Comparison of ENCODE assay signal across 1 cellular context in the genomic region with DNA sequence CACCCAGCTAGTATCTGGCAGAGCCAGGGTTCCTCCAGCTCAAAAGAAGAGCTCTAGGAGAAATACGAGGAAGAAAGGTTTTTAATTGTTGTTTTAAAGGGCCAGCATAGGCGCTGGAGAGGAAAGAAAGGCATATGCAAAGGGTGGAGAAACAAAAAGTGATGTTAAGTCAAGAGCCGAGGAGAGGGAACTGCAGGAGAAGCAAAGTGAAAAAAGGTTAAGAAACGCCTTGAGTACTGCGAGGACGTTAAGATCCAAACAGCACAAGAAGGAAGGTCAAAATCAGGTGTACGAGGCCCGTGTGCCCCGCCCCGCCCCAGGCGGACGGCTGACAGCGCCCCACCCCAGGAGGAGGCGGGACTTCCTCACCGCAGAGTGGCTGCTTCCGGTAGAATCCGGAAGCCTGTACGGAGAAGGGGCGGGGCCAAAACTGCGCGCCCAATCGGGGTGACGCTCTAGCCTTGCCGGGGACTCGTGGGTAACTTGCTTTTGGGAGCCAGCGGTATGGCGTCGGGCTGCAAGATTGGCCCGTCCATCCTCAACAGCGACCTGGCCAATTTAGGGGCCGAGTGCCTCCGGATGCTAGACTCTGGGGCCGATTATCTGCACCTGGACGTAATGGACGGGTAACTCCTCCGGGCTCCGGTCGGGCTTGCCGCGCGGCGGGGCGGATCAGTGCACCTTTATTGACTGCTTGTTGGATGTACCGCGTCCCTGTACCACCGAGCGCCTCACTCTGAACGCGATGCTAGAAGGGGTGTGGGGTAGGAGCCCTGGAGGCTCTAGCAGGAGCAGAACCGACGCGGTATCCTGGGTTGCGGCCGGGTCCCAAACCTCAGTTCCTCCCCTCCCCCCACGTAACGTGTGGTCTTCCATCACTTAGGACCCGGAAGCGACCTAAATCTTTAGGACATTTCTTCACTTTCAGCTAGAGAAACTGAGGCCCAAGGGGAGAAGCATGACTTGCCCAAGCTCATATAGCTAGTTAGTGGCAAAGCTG.
TF ChIP-seq lines count a peak whose summit lies in the region.

A gene (plus strand): TSS at position 481 of the 1,000 bp plus-strand sequence. CDS start 24 bp downstream, at position 505.

TF ChIP-seq in HepG2, 621 proteins besides CTCF, POLR2A, EP300 and RAD21 (continued from another document and continues in another):
- TF ChIP-seq, protein P1, sequence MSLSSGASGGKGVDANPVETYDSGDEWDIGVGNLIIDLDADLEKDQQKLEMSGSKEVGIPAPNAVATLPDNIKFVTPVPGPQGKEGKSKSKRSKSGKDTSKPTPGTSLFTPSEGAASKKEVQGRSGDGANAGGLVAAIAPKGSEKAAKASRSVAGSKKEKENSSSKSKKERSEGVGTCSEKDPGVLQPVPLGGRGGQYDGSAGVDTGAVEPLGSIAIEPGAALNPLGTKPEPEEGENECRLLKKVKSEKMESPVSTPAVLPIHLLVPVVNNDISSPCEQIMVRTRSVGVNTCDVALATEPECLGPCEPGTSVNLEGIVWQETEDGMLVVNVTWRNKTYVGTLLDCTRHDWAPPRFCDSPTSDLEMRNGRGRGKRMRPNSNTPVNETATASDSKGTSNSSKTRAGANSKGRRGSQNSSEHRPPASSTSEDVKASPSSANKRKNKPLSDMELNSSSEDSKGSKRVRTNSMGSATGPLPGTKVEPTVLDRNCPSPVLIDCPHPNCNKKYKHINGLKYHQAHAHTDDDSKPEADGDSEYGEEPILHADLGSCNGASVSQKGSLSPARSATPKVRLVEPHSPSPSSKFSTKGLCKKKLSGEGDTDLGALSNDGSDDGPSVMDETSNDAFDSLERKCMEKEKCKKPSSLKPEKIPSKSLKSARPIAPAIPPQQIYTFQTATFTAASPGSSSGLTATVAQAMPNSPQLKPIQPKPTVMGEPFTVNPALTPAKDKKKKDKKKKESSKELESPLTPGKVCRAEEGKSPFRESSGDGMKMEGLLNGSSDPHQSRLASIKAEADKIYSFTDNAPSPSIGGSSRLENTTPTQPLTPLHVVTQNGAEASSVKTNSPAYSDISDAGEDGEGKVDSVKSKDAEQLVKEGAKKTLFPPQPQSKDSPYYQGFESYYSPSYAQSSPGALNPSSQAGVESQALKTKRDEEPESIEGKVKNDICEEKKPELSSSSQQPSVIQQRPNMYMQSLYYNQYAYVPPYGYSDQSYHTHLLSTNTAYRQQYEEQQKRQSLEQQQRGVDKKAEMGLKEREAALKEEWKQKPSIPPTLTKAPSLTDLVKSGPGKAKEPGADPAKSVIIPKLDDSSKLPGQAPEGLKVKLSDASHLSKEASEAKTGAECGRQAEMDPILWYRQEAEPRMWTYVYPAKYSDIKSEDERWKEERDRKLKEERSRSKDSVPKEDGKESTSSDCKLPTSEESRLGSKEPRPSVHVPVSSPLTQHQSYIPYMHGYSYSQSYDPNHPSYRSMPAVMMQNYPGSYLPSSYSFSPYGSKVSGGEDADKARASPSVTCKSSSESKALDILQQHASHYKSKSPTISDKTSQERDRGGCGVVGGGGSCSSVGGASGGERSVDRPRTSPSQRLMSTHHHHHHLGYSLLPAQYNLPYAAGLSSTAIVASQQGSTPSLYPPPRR (CRISPR knock-in tag; IDR thresholded peaks at IDR 0.05; ENCODE audit: borderline replicate concordance) = no peak
- TF ChIP-seq, protein P2, sequence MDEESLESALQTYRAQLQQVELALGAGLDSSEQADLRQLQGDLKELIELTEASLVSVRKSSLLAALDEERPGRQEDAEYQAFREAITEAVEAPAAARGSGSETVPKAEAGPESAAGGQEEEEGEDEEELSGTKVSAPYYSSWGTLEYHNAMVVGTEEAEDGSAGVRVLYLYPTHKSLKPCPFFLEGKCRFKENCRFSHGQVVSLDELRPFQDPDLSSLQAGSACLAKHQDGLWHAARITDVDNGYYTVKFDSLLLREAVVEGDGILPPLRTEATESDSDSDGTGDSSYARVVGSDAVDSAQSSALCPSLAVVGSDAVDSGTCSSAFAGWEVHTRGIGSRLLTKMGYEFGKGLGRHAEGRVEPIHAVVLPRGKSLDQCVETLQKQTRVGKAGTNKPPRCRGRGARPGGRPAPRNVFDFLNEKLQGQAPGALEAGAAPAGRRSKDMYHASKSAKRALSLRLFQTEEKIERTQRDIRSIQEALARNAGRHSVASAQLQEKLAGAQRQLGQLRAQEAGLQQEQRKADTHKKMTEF (CRISPR knock-in tag; IDR thresholded peaks at IDR 0.05) = peak; percentile 74; the same call in 1 of the 2 replicates
- TF ChIP-seq GTF2F1 (IDR thresholded peaks at IDR 0.05; ENCODE audit: low read length) = no peak
- TF ChIP-seq, protein P3, sequence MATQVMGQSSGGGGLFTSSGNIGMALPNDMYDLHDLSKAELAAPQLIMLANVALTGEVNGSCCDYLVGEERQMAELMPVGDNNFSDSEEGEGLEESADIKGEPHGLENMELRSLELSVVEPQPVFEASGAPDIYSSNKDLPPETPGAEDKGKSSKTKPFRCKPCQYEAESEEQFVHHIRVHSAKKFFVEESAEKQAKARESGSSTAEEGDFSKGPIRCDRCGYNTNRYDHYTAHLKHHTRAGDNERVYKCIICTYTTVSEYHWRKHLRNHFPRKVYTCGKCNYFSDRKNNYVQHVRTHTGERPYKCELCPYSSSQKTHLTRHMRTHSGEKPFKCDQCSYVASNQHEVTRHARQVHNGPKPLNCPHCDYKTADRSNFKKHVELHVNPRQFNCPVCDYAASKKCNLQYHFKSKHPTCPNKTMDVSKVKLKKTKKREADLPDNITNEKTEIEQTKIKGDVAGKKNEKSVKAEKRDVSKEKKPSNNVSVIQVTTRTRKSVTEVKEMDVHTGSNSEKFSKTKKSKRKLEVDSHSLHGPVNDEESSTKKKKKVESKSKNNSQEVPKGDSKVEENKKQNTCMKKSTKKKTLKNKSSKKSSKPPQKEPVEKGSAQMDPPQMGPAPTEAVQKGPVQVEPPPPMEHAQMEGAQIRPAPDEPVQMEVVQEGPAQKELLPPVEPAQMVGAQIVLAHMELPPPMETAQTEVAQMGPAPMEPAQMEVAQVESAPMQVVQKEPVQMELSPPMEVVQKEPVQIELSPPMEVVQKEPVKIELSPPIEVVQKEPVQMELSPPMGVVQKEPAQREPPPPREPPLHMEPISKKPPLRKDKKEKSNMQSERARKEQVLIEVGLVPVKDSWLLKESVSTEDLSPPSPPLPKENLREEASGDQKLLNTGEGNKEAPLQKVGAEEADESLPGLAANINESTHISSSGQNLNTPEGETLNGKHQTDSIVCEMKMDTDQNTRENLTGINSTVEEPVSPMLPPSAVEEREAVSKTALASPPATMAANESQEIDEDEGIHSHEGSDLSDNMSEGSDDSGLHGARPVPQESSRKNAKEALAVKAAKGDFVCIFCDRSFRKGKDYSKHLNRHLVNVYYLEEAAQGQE (IDR thresholded peaks at IDR 0.05; ENCODE audit: borderline replicate concordance in 1 of 2, low read depth in 1 of 2, low read length in 2 of 2) = peak in 1 of 2 experiments; percentile 38; a peak in 1 of 4 replicates
- TF ChIP-seq, protein P4, sequence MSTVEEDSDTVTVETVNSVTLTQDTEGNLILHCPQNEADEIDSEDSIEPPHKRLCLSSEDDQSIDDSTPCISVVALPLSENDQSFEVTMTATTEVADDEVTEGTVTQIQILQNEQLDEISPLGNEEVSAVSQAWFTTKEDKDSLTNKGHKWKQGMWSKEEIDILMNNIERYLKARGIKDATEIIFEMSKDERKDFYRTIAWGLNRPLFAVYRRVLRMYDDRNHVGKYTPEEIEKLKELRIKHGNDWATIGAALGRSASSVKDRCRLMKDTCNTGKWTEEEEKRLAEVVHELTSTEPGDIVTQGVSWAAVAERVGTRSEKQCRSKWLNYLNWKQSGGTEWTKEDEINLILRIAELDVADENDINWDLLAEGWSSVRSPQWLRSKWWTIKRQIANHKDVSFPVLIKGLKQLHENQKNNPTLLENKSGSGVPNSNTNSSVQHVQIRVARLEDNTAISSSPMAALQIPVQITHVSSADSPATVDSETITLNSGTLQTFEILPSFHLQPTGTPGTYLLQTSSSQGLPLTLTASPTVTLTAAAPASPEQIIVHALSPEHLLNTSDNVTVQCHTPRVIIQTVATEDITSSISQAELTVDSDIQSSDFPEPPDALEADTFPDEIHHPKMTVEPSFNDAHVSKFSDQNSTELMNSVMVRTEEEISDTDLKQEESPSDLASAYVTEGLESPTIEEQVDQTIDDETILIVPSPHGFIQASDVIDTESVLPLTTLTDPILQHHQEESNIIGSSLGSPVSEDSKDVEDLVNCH (CRISPR knock-in tag; IDR thresholded peaks at IDR 0.05) = no peak
- TF ChIP-seq, protein P5, sequence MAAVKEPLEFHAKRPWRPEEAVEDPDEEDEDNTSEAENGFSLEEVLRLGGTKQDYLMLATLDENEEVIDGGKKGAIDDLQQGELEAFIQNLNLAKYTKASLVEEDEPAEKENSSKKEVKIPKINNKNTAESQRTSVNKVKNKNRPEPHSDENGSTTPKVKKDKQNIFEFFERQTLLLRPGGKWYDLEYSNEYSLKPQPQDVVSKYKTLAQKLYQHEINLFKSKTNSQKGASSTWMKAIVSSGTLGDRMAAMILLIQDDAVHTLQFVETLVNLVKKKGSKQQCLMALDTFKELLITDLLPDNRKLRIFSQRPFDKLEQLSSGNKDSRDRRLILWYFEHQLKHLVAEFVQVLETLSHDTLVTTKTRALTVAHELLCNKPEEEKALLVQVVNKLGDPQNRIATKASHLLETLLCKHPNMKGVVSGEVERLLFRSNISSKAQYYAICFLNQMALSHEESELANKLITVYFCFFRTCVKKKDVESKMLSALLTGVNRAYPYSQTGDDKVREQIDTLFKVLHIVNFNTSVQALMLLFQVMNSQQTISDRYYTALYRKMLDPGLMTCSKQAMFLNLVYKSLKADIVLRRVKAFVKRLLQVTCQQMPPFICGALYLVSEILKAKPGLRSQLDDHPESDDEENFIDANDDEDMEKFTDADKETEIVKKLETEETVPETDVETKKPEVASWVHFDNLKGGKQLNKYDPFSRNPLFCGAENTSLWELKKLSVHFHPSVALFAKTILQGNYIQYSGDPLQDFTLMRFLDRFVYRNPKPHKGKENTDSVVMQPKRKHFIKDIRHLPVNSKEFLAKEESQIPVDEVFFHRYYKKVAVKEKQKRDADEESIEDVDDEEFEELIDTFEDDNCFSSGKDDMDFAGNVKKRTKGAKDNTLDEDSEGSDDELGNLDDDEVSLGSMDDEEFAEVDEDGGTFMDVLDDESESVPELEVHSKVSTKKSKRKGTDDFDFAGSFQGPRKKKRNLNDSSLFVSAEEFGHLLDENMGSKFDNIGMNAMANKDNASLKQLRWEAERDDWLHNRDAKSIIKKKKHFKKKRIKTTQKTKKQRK (IDR thresholded peaks at IDR 0.05; ENCODE audit: low read length) = no peak
- peak; percentile 77 for TF ChIP-seq PITX1 (CRISPR knock-in tag; IDR thresholded peaks at IDR 0.05)
- TF ChIP-seq NFE2L2 (IDR thresholded peaks at IDR 0.05; ENCODE audit: low read length) = no peak
- no peak for TF ChIP-seq NCOA5 (CRISPR knock-in tag; IDR thresholded peaks at IDR 0.05)
- TF ChIP-seq, protein P6, sequence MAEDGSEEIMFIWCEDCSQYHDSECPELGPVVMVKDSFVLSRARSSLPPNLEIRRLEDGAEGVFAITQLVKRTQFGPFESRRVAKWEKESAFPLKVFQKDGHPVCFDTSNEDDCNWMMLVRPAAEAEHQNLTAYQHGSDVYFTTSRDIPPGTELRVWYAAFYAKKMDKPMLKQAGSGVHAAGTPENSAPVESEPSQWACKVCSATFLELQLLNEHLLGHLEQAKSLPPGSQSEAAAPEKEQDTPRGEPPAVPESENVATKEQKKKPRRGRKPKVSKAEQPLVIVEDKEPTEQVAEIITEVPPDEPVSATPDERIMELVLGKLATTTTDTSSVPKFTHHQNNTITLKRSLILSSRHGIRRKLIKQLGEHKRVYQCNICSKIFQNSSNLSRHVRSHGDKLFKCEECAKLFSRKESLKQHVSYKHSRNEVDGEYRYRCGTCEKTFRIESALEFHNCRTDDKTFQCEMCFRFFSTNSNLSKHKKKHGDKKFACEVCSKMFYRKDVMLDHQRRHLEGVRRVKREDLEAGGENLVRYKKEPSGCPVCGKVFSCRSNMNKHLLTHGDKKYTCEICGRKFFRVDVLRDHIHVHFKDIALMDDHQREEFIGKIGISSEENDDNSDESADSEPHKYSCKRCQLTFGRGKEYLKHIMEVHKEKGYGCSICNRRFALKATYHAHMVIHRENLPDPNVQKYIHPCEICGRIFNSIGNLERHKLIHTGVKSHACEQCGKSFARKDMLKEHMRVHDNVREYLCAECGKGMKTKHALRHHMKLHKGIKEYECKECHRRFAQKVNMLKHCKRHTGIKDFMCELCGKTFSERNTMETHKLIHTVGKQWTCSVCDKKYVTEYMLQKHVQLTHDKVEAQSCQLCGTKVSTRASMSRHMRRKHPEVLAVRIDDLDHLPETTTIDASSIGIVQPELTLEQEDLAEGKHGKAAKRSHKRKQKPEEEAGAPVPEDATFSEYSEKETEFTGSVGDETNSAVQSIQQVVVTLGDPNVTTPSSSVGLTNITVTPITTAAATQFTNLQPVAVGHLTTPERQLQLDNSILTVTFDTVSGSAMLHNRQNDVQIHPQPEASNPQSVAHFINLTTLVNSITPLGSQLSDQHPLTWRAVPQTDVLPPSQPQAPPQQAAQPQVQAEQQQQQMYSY (CRISPR knock-in tag; IDR thresholded peaks at IDR 0.05) = no peak; the same call in 1 of the 2 replicates
- peak; percentile 81; the same call in 1 of the 2 replicates for TF ChIP-seq ZNF547 (CRISPR knock-in tag; IDR thresholded peaks at IDR 0.05)
- no peak; the same call in 1 of the 2 replicates for TF ChIP-seq ISL2 (CRISPR knock-in tag; IDR thresholded peaks at IDR 0.05)
- TF ChIP-seq, protein P7, sequence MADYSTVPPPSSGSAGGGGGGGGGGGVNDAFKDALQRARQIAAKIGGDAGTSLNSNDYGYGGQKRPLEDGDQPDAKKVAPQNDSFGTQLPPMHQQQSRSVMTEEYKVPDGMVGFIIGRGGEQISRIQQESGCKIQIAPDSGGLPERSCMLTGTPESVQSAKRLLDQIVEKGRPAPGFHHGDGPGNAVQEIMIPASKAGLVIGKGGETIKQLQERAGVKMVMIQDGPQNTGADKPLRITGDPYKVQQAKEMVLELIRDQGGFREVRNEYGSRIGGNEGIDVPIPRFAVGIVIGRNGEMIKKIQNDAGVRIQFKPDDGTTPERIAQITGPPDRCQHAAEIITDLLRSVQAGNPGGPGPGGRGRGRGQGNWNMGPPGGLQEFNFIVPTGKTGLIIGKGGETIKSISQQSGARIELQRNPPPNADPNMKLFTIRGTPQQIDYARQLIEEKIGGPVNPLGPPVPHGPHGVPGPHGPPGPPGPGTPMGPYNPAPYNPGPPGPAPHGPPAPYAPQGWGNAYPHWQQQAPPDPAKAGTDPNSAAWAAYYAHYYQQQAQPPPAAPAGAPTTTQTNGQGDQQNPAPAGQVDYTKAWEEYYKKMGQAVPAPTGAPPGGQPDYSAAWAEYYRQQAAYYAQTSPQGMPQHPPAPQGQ (CRISPR knock-in tag; IDR thresholded peaks at IDR 0.05; ENCODE audit: borderline replicate concordance) = 0 out of 2 replicates have a peak, but pooled peaks have one; percentile 5
- TF ChIP-seq MBD4 (IDR thresholded peaks at IDR 0.05; ENCODE audit: borderline replicate concordance, low read length) = no peak
- TF ChIP-seq ZNF431 (CRISPR knock-in tag; IDR thresholded peaks at IDR 0.05; ENCODE audit: borderline replicate concordance, low read depth) = peak; percentile 42; the same call in 1 of the 2 replicates
- peak; percentile 34; the same call in 1 of the 2 replicates for TF ChIP-seq KLF15 (CRISPR knock-in tag; IDR thresholded peaks at IDR 0.05; ENCODE audit: borderline replicate concordance)
- TF ChIP-seq SMARCE1 (IDR thresholded peaks at IDR 0.05; ENCODE audit: borderline replicate concordance) = no peak
- no peak for TF ChIP-seq ZNF577 (CRISPR knock-in tag; IDR thresholded peaks at IDR 0.05; ENCODE audit: borderline replicate concordance, low read depth)
- TF ChIP-seq ZNF207 (IDR thresholded peaks at IDR 0.05; ENCODE audit: borderline replicate concordance) = no peak
- TF ChIP-seq NPAS2 (CRISPR knock-in tag; IDR thresholded peaks at IDR 0.05; ENCODE audit: borderline replicate concordance) = no peak
